Comparison of ENCODE assay signal across 8 cellular contexts in genomic region chr7:27774717-27775328, GRCh38. TPM values are rescaled to one million over a fixed set of nuclear protein-coding genes. Genes with fewer than 3 reads are reported as not detected.
A peak's percentile ranks its signal among the peaks of the same experiment; 100 is the strongest.
DNase-seq lines count a peak whose midpoint lies in the region; ATAC-seq, FAIRE-seq and TF ChIP-seq lines count a peak whose summit lies in the region.

No MANE protein-coding gene starts in this region.

- peak; percentile 77 for TF ChIP-seq CTCF in cardiac muscle cell (IDR thresholded peaks at IDR 0.05; ENCODE audit: low read depth, low read length)
- peak; percentile 82 for TF ChIP-seq CTCF in SU-DHL-6 (IDR thresholded peaks at IDR 0.05; ENCODE audit: insufficient read depth, low read length, poor library complexity, severe bottlenecking)
- peak; percentile 75 for TF ChIP-seq CTCF in hepatocyte (IDR thresholded peaks at IDR 0.05; ENCODE audit: poor library complexity)

- no peak for ATAC-seq in Right ventricle myocardium superior (ENCODE audit: poor library complexity)

- no peak overlapping the region for H3K9ac ChIP-seq in SU-DHL-6 (ENCODE audit: low read length)

- H3K4me2 ChIP-seq in SU-DHL-6 (ENCODE audit: low read depth, low read length, poor library complexity, severe bottlenecking) (no peak overlapping the region), hepatocyte (no peak overlapping the region)

- H3K36me3 ChIP-seq in cardiac muscle cell: peaks cover 4% of the 10 kb centered on the region
- peaks cover 11% of the 10 kb centered on the region; the same call in 1 of the 2 replicates for H3K36me3 ChIP-seq in SU-DHL-6 (ENCODE audit: low read length)
- no peaks in the 10 kb centered on the region for H3K36me3 ChIP-seq in hepatocyte (replicated peaks; ENCODE audit: insufficient read depth, low read depth)

- H2AFZ ChIP-seq in SU-DHL-6 (ENCODE audit: low read depth, low read length, severe bottlenecking) (no peak overlapping the region), hepatocyte (no peak overlapping the region)

- H3K27ac ChIP-seq in cardiac muscle cell: no peak overlapping the region
- H3K27ac ChIP-seq in SU-DHL-6 (ENCODE audit: low read depth, low read length): no peak overlapping the region
- H3K27ac ChIP-seq in hepatocyte: no peak overlapping the region

- intact Hi-C loops in Right ventricle myocardium superior (cut with DNase I) (no loop called here), posterior vena cava (cut with DNase I) (no loop called here)

- H3K4me3 ChIP-seq in cardiac muscle cell: no peak overlapping the region
- no peak overlapping the region for H3K4me3 ChIP-seq in SU-DHL-6 (ENCODE audit: insufficient read depth, low read length, poor library complexity, severe bottlenecking)
- H3K4me3 ChIP-seq in hepatocyte: no peak overlapping the region

- H3K9me2 ChIP-seq in SU-DHL-6 (replicated peaks; ENCODE audit: insufficient read depth, low read length): no peaks in the 10 kb centered on the region
- H3K9me2 ChIP-seq in hepatocyte (replicated peaks; ENCODE audit: insufficient read depth): no peaks in the 10 kb centered on the region

- no peaks in the 10 kb centered on the region for H3K79me2 ChIP-seq in SU-DHL-6 (ENCODE audit: insufficient read depth, low read length)
- peaks cover 48% of the 10 kb centered on the region for H3K79me2 ChIP-seq in hepatocyte

- DNase-seq in cardiac muscle cell (ENCODE audit: low read depth in 1 of 2, low spot score in 1 of 2) (peak; percentile 14 to 70), Right ventricle myocardium superior (no peak), hepatocyte (ENCODE audit: low spot score) (peak; percentile 50), urothelium cell line (ENCODE audit: low spot score) (peak; percentile 11), GF-D8 (lab: John Stamatoyannopoulos, UW) (no peak), posterior vena cava (ENCODE audit: low spot score) (no peak)
- DNase-seq in effector CD8-positive, alpha-beta T cell (lab: John Stamatoyannopoulos, UW): no peak

- H3K9me3 ChIP-seq in cardiac muscle cell (ENCODE audit: low read depth) (no peaks in the 10 kb centered on the region), SU-DHL-6 (ENCODE audit: insufficient read depth, low read length) (no peaks in the 10 kb centered on the region), hepatocyte (ENCODE audit: low read depth) (no peaks in the 10 kb centered on the region)

- H3F3A ChIP-seq in SU-DHL-6 (ENCODE audit: insufficient read depth): peaks cover 4% of the 10 kb centered on the region; the same call in 1 of the 2 replicates

- H3K27me3 ChIP-seq in cardiac muscle cell: no peaks in the 10 kb centered on the region
- H3K27me3 ChIP-seq in SU-DHL-6 (ENCODE audit: low read length): no peaks in the 10 kb centered on the region
- no peaks in the 10 kb centered on the region for H3K27me3 ChIP-seq in hepatocyte

- WGBS in hepatocyte (ENCODE audit: low lambda C conversion rate, missing lambda C conversion rate): 45% methylated on average over 2 of the region's 2 CpGs

- H4K20me1 ChIP-seq in SU-DHL-6 (ENCODE audit: low read depth, low read length): no peaks in the 10 kb centered on the region
- H4K20me1 ChIP-seq in hepatocyte (ENCODE audit: insufficient read depth, poor library complexity, severe bottlenecking): peaks cover 18% of the 10 kb centered on the region

- no peak for FAIRE-seq in urothelium cell line (lab: Jason Lieb, UNC)

- H3K4me1 ChIP-seq in cardiac muscle cell (ENCODE audit: low read depth): no peaks in the 10 kb centered on the region
- H3K4me1 ChIP-seq in hepatocyte (ENCODE audit: insufficient read depth): no peaks in the 10 kb centered on the region

RNA-seq across cellular contexts. Expression of gene TAX1BP1, which starts 34.9 kb away (rescaled TPM):
- total RNA-seq in cardiac muscle cell (37.0 and 47.6 TPM in 2 replicates), Right ventricle myocardium superior (158 TPM), hepatocyte (110 and 122 TPM in 2 replicates), posterior vena cava (100 to 1,000 TPM in 1 of 2 donors, 10 to 100 TPM in 1; 93.0 to 131 TPM)
- polyA plus RNA-seq in cardiac muscle cell (91.4 and 96.9 TPM in 2 replicates), hepatocyte (83.5 and 104 TPM in 2 replicates)

Comparison
In these comparisons a context has a peak if more than half of its experiments do, and no peak if none do; other contexts are left out.
1. DNase-seq: peak in cardiac muscle cell (2 of 2), hepatocyte (single experiment) and urothelium cell line (single experiment); none in Right ventricle myocardium superior (single experiment), GF-D8 (single experiment), effector CD8-positive, alpha-beta T cell (single experiment) and posterior vena cava (single experiment).
2. Peak in every context shown above with its lines, with median percentiles within 50 percentile points of each other: CTCF ChIP-seq.